ENCODE assay signal across 1 cellular context in the genomic region with DNA sequence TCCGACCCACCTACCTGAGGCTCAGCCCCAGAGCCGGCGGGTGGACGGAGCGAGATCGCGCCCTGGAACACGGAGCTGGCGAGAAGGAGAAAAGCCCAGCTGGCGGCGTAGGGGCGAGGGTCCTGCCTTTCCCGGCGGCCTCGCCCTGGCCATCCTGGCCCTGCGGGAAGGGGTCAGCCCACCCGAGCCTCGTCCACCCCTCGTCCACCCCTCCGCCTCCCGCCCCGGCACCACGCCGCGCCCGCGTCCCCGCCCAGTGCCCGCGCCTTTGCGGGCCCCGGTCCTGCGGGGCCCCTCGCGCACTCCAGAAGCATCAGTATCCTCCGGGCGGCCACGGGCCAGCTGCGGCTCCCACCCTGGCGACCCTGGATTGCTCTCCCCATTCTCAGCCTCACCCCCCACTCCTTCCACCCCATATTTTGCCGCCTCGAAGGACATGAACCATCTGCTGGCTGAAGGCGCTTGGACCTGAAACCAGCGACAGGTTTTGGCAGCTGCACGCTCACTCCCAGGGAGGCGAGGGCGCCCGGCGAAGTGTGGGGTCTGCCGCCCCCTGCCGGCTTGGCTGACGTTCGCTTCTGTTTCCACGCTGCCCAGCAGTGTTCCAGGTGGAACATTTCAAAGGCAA.
A peak's percentile ranks its signal among the peaks of the same experiment; 100 is the strongest.
TF ChIP-seq lines count a peak whose summit lies in the region.

No MANE protein-coding gene starts in this region.

TF ChIP-seq in K562, 482 proteins besides CTCF, POLR2A, EP300 and RAD21 (continued from another document):
- TF ChIP-seq MGA (IDR thresholded peaks at IDR 0.05) (peak; percentile 44), RBFOX2 (IDR thresholded peaks at IDR 0.05; ENCODE audit: low read depth, low read length) (0 out of 2 replicates have a peak, but pooled peaks have one; percentile 44), ZNF507 (tag; conservative IDR thresholded peaks at IDR 0.05) (no peak), TGIF2 (CRISPR knock-in tag; IDR thresholded peaks at IDR 0.05) (no peak), POLR2G (IDR thresholded peaks at IDR 0.05; ENCODE audit: low read depth, low read length) (0 out of 2 replicates have a peak, but pooled peaks have one; percentile 43), SMC3 (conservative IDR thresholded peaks at IDR 0.05; ENCODE audit: insufficient read depth, low read depth, low read length) (0 out of 2 replicates have a peak, but pooled peaks have one; percentile 11), L3MBTL2 (IDR thresholded peaks at IDR 0.05) (peak; percentile 47; the same call in 1 of the 2 replicates)
- TF ChIP-seq, protein P1, sequence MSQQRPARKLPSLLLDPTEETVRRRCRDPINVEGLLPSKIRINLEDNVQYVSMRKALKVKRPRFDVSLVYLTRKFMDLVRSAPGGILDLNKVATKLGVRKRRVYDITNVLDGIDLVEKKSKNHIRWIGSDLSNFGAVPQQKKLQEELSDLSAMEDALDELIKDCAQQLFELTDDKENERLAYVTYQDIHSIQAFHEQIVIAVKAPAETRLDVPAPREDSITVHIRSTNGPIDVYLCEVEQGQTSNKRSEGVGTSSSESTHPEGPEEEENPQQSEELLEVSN (IDR thresholded peaks at IDR 0.05; ENCODE audit: borderline replicate concordance in 1 of 2, extremely low read depth in 1 of 2, insufficient read depth in 1 of 2, insufficient read length in 1 of 2, low read depth in 1 of 2, low read length in 1 of 2, poor library complexity in 1 of 2, severe bottlenecking in 1 of 2): peak in 1 of 2 experiments; percentile 56
- TF ChIP-seq, protein P2, sequence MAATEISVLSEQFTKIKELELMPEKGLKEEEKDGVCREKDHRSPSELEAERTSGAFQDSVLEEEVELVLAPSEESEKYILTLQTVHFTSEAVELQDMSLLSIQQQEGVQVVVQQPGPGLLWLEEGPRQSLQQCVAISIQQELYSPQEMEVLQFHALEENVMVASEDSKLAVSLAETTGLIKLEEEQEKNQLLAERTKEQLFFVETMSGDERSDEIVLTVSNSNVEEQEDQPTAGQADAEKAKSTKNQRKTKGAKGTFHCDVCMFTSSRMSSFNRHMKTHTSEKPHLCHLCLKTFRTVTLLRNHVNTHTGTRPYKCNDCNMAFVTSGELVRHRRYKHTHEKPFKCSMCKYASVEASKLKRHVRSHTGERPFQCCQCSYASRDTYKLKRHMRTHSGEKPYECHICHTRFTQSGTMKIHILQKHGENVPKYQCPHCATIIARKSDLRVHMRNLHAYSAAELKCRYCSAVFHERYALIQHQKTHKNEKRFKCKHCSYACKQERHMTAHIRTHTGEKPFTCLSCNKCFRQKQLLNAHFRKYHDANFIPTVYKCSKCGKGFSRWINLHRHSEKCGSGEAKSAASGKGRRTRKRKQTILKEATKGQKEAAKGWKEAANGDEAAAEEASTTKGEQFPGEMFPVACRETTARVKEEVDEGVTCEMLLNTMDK (IDR thresholded peaks at IDR 0.05; ENCODE audit: borderline replicate concordance, insufficient read depth, low read depth, low read length, poor library complexity, severe bottlenecking): peak; percentile 55
